In the genomic region with DNA sequence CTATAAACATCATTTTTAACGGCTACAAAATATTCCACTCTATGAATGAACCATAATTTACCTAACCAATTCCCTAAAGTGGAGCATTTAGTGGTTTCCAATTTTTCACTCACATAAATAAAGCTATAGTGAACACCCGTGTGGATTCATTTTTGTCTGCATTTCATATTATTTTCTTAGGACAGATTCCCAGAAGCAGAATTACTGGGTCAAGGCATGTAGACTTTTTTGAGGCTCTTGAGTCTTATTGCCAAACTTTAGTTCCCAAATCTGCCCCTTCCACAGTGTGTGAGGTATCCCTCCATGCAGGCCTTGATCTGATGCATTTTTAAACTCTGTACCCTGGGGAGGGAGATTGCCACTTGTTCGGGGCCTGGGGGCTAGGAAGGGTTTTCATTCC, we compare ENCODE assay signal across 12 cellular contexts.
"Had no signal": no experiment of that assay in that cellular context is flagged by ENCODE, and none has a peak within 500 bp of the region (broad histone marks: within the 10 kb centered on the region; RNA-seq: fewer than 3 reads in every experiment).

No MANE protein-coding gene starts in this region.

- H3K36me3 Mint-ChIP-seq: activated naive CD8-positive, alpha-beta T cell treated with anti-CD3 and anti-CD28 coated beads for 36 hours; stimulated activated memory B cell treated with anti-CD40 and anti-IgM and Interleukin-4, amounts not matched to agents 10 μg/mL and 1 μg/mL and 100 μg/mL, for 72 hours had no signal

- H3K9me3 Mint-ChIP-seq: activated CD4-positive, alpha-beta T cell treated with anti-CD3 and anti-CD28 coated beads, Interleukin-2, amount 10 ng/mL, durations not matched to agents 7 days and 5 days; activated naive CD8-positive, alpha-beta T cell treated with anti-CD3 and anti-CD28 coated beads for 36 hours; stimulated activated memory B cell treated with anti-CD40 and anti-IgM and Interleukin-4, amounts not matched to agents 10 μg/mL and 1 μg/mL and 100 μg/mL, for 72 hours; T-helper 2 cell treated with Interferon-gamma antibody and Interleukin-4, amounts not matched to agents 5 μg/mL and 100 μg/mL, for 36 hours had no signal

- H2AFZ ChIP-seq: hepatocyte had no signal

- H3K4me3 Mint-ChIP-seq: activated CD4-positive, alpha-beta T cell treated with anti-CD3 and anti-CD28 coated beads, Interleukin-2, amount 10 ng/mL, durations not matched to agents 7 days and 5 days; activated naive CD8-positive, alpha-beta T cell treated with anti-CD3 and anti-CD28 coated beads for 36 hours; stimulated activated memory B cell treated with anti-CD40 and anti-IgM and Interleukin-4, amounts not matched to agents 10 μg/mL and 1 μg/mL and 100 μg/mL, for 72 hours; T-helper 2 cell treated with Interferon-gamma antibody and Interleukin-4, amounts not matched to agents 5 μg/mL and 100 μg/mL, for 36 hours had no signal

- H3K27ac ChIP-seq: colonic mucosa, hepatocyte, thyroid gland had no signal

- ATAC-seq: stimulated activated memory B cell treated with anti-CD40 and anti-IgM and Interleukin-4, amounts not matched to agents 10 μg/mL and 1 μg/mL and 100 μg/mL, for 72 hours had no signal

- H3K4me1 Mint-ChIP-seq: activated CD4-positive, alpha-beta T cell treated with anti-CD3 and anti-CD28 coated beads, Interleukin-2, amount 10 ng/mL, durations not matched to agents 7 days and 5 days; activated naive CD8-positive, alpha-beta T cell treated with anti-CD3 and anti-CD28 coated beads for 36 hours; stimulated activated memory B cell treated with anti-CD40 and anti-IgM and Interleukin-4, amounts not matched to agents 10 μg/mL and 1 μg/mL and 100 μg/mL, for 72 hours had no signal

- DNase-seq: activated CD4-positive, alpha-beta T cell treated with anti-CD3 and anti-CD28 coated beads, Interleukin-2, amount 10 ng/mL, durations not matched to agents 7 days and 5 days; activated CD8-positive, alpha-beta memory T cell treated with anti-CD3 and anti-CD28 coated beads, Interleukin-2, amount 50 U/mL, for 48 hours; activated naive CD8-positive, alpha-beta T cell treated with anti-CD3 and anti-CD28 coated beads for 36 hours; aorta; colonic mucosa; retina; stimulated activated CD4-positive, alpha-beta T cell treated with anti-CD3 and anti-CD28 coated beads, Interleukin-2, amount 100 ng/mL, for 48 hours; thyroid gland; uterus had no signal

- H3K9me3 ChIP-seq: colonic mucosa, thyroid gland, uterus had no signal

- H3K4me3 ChIP-seq: colonic mucosa, hepatocyte, thyroid gland, uterus had no signal

- H3K36me3 ChIP-seq: colonic mucosa, thyroid gland, uterus had no signal

- H3K4me2 ChIP-seq: hepatocyte had no signal

- H3K4me1 ChIP-seq: colonic mucosa had no signal

- H3K27me3 ChIP-seq: colonic mucosa, hepatocyte, thyroid gland, uterus had no signal

- H3K79me2 ChIP-seq: hepatocyte had no signal

- H3K27ac Mint-ChIP-seq: activated CD4-positive, alpha-beta T cell treated with anti-CD3 and anti-CD28 coated beads, Interleukin-2, amount 10 ng/mL, durations not matched to agents 7 days and 5 days; activated naive CD8-positive, alpha-beta T cell treated with anti-CD3 and anti-CD28 coated beads for 36 hours; stimulated activated memory B cell treated with anti-CD40 and anti-IgM and Interleukin-4, amounts not matched to agents 10 μg/mL and 1 μg/mL and 100 μg/mL, for 72 hours; T-helper 2 cell treated with Interferon-gamma antibody and Interleukin-4, amounts not matched to agents 5 μg/mL and 100 μg/mL, for 36 hours had no signal

- H3K27me3 Mint-ChIP-seq: activated CD4-positive, alpha-beta T cell treated with anti-CD3 and anti-CD28 coated beads, Interleukin-2, amount 10 ng/mL, durations not matched to agents 7 days and 5 days; activated naive CD8-positive, alpha-beta T cell treated with anti-CD3 and anti-CD28 coated beads for 36 hours had no signal
